In the genomic region with DNA sequence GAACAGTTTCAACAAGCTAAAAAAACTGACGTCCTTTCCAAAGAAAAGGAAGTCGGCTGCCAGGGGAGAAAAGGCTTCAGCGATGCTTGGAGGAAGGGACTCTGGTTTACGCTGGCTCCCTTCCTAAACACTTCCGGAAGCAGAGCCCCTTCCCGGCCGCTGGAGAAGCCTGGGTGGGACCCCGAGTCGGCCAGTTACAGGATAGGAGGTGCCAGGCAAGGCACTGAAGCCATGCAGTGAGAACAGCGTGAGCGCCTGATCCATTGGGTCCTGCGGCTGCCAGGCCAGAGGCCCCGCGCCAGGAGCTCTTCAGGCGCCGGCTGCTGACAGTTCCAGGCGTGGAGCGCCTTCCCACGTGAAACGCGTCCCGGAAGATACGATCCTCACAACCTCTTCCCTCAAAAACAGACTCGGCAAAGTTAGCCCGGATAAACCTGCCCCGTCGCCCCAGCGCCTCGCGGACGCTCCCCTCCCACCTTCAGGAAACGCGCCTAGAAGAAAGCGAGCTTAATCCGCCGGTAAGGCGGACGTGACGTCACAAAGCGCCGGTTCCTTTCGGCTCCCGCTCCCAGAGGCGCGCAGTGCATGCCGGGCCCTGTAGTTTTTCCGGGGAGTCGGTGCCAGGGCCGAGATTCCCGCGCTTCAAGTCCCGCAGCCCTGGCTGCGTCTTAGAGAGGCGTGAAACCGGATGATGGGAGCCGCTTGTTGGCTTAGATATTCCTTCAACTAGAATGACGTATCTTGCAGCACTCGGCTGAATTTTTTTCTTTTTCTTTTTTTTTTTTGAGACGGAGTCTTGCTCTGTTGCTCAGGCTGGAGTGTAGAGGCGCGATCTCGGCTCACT, we compare ENCODE assay signal across 8 cellular contexts. TPM values are rescaled to one million over a fixed set of nuclear protein-coding genes. Genes with fewer than 3 reads are reported as not detected.
DNase-seq lines count a peak whose midpoint lies in the region; ATAC-seq and TF ChIP-seq lines count a peak whose summit lies in the region.

A gene with protein sequence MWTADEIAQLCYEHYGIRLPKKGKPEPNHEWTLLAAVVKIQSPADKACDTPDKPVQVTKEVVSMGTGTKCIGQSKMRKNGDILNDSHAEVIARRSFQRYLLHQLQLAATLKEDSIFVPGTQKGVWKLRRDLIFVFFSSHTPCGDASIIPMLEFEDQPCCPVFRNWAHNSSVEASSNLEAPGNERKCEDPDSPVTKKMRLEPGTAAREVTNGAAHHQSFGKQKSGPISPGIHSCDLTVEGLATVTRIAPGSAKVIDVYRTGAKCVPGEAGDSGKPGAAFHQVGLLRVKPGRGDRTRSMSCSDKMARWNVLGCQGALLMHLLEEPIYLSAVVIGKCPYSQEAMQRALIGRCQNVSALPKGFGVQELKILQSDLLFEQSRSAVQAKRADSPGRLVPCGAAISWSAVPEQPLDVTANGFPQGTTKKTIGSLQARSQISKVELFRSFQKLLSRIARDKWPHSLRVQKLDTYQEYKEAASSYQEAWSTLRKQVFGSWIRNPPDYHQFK (minus strand): TSS at position 520 of the 844 bp plus-strand sequence. CDS start 2,482 bp downstream, outside the sequence.

- peaks cover 21% of the 10 kb centered on the region for H3K4me1 ChIP-seq in mucosa of descending colon (ENCODE audit: low read depth)

- TF ChIP-seq CTCF in epithelial cell of esophagus (IDR thresholded peaks at IDR 0.05; ENCODE audit: insufficient read depth, low read depth, low read length, missing control alignments) (no peak), mucosa of descending colon (IDR thresholded peaks at IDR 0.05) (no peak)

- peaks cover 30 to 39% (median 32%) of the 10 kb centered on the region in 3 donors for H3K4me1 Mint-ChIP-seq in IgD-negative memory B cell

- H3K4me3 ChIP-seq in epithelial cell of esophagus (ENCODE audit: low read length) (peak within 1 kb of the TSS; percentile 90), mucosa of descending colon (peak within 1 kb of the TSS; percentile 59)

- no peaks in the 10 kb centered on the region for H3K27me3 Mint-ChIP-seq in IgD-negative memory B cell

- H3K4me3 Mint-ChIP-seq in IgD-negative memory B cell: peak within 1 kb of the TSS; percentile 98 to 99 (median 99)

- H3K27ac Mint-ChIP-seq in IgD-negative memory B cell: peak within 1 kb of the TSS; percentile 98 to 99 (median 99)

- no peaks in the 10 kb centered on the region for H3K9me3 ChIP-seq in mucosa of descending colon

- DNase-seq in DMS 273 treated with DMSO at 0.1 percent for 48 hours (lab: John Stamatoyannopoulos, UW) (peak; percentile 94), OCI-M2 (lab: John Stamatoyannopoulos, UW; ENCODE audit: unreplicated experiment) (peak; percentile 41), activated T-cell treated with anti-CD3 and anti-CD28 coated beads for 4 hours (peak; percentile 96), epithelial cell of esophagus (ENCODE audit: low read depth) (peak; percentile 99), mucosa of descending colon (peak; percentile 98 to 100 (median 99))
- peak; percentile 97 for DNase-seq in stimulated activated CD8-positive, alpha-beta memory T cell treated with anti-CD3 and anti-CD28 coated beads, Interleukin-4, amount 100 ng/mL, for 24 hours (ENCODE audit: low read depth)

- no peaks in the 10 kb centered on the region for H3K9me3 Mint-ChIP-seq in IgD-negative memory B cell

- H3K36me3 ChIP-seq in mucosa of descending colon (ENCODE audit: low read depth): peaks cover under 1% of the 10 kb centered on the region

- intact Hi-C loops in mucosa of descending colon (cut with DNase I, micrococcal nuclease): loop anchor here in 1 of 2 donors (10.0 kb wide), 1 partner anchor 142 kb away; no protein-coding TSS in a partner anchor

- ATAC-seq in GM21529 (IDR thresholded peaks at IDR 0.05; ENCODE audit: unreplicated experiment) (peak; percentile 90), mucosa of descending colon (peak; percentile 95)

- peaks cover 6% of the 10 kb centered on the region for H3K36me3 Mint-ChIP-seq in IgD-negative memory B cell

RNA-seq across cellular contexts. Expression of the gene that starts here (rescaled TPM):
- polyA plus RNA-seq in IgD-negative memory B cell: 39.3 TPM
- 10 to 100 TPM; 33.0 to 38.1 (median 35.8) TPM for total RNA-seq in mucosa of descending colon

Comparison
In these comparisons a context has a peak if more than half of its experiments do, and no peak if none do; other contexts are left out.
1. Peak in every context shown above with its lines: DNase-seq, ATAC-seq and H3K4me3 ChIP-seq.
2. DNase-seq: peak in every context shown above with its lines; median percentile 99 in epithelial cell of esophagus; 99 in mucosa of descending colon; 97 in stimulated activated CD8-positive, alpha-beta memory T cell treated with anti-CD3 and anti-CD28 coated beads, Interleukin-4, amount 100 ng/mL, for 24 hours; 96 in activated T-cell treated with anti-CD3 and anti-CD28 coated beads for 4 hours; 94 in DMS 273 treated with DMSO at 0.1 percent for 48 hours; 41 in OCI-M2.